Comparison of ENCODE assay signal across 16 cellular contexts in genomic region chr12:3220382-3221321, GRCh38.
"Had no signal": no experiment of that assay in that cellular context is flagged by ENCODE, and none has a peak within 500 bp of the region (broad histone marks: within the 10 kb centered on the region; RNA-seq: fewer than 3 reads in every experiment).

No MANE protein-coding gene starts in this region.

- H3K4me3 ChIP-seq: adrenal gland, esophagus muscularis mucosa, spleen had no signal

- H3K9me3 Mint-ChIP-seq: activated naive CD4-positive, alpha-beta T cell treated with anti-CD3 and anti-CD28 coated beads, Interleukin-2, amount 10 ng/mL, durations not matched to agents 7 days and 5 days; activated T-helper 2 cell treated with anti-CD3 and anti-CD28 coated beads, Interferon-gamma antibody, Interleukin-2, Interleukin-4, amounts not matched to agents 10 μg/mL and 5 μg/mL and 100 μg/mL, durations not matched to agents 14 hours and 24 hours and 36 hours; naive B cell; stimulated activated memory B cell treated with anti-CD40 and anti-IgM and Interleukin-4, amounts not matched to agents 10 μg/mL and 1 μg/mL and 100 μg/mL, for 72 hours had no signal

- H3K4me1 Mint-ChIP-seq: activated naive CD4-positive, alpha-beta T cell treated with anti-CD3 and anti-CD28 coated beads, Interleukin-2, amount 10 ng/mL, durations not matched to agents 7 days and 5 days had no signal

- H3K27me3 Mint-ChIP-seq: brain had no signal

- H3K36me3 ChIP-seq: adrenal gland, spleen had no signal

- H3K36me3 Mint-ChIP-seq: activated naive CD4-positive, alpha-beta T cell treated with anti-CD3 and anti-CD28 coated beads, Interleukin-2, amount 10 ng/mL, durations not matched to agents 7 days and 5 days; brain; naive B cell; stimulated activated memory B cell treated with anti-CD40 and anti-IgM and Interleukin-4, amounts not matched to agents 10 μg/mL and 1 μg/mL and 100 μg/mL, for 72 hours had no signal

- H3K4me3 Mint-ChIP-seq: activated CD8-positive, alpha-beta T cell treated with anti-CD3 and anti-CD28 coated beads, Interleukin-2, amount 10 ng/mL, durations not matched to agents 7 days and 5 days; activated naive CD4-positive, alpha-beta T cell treated with anti-CD3 and anti-CD28 coated beads, Interleukin-2, amount 10 ng/mL, durations not matched to agents 7 days and 5 days; brain; stimulated activated memory B cell treated with anti-CD40 and anti-IgM and Interleukin-4, amounts not matched to agents 10 μg/mL and 1 μg/mL and 100 μg/mL, for 72 hours had no signal

- H3K9me3 ChIP-seq: adrenal gland, esophagus muscularis mucosa, spleen had no signal

- H3K27me3 ChIP-seq: adrenal gland, esophagus muscularis mucosa, spleen had no signal

- DNase-seq: activated CD4-positive, alpha-beta T cell treated with anti-CD3 and anti-CD28 coated beads for 4 hours; activated CD8-positive, alpha-beta T cell treated with anti-CD3 and anti-CD28 coated beads, Interleukin-2, amount 10 ng/mL, durations not matched to agents 7 days and 5 days; activated naive CD4-positive, alpha-beta T cell treated with anti-CD3 and anti-CD28 coated beads, Interleukin-2, amount 10 ng/mL, durations not matched to agents 7 days and 5 days; activated T-cell treated with anti-CD3 and anti-CD28 coated beads for 4 hours; adrenal gland; cerebellar nuclear complex; dermis blood vessel endothelial cell; midbrain; naive B cell; spleen; stimulated activated CD4-positive, alpha-beta T cell treated with anti-CD3 and anti-CD28 coated beads, Interleukin-1b, Interleukin-23, amount 100 ng/mL, for 48 hours; T-helper 9 cell had no signal

- H3K27ac ChIP-seq: adrenal gland, esophagus muscularis mucosa had no signal

- H3K27ac Mint-ChIP-seq: activated CD8-positive, alpha-beta T cell treated with anti-CD3 and anti-CD28 coated beads, Interleukin-2, amount 10 ng/mL, durations not matched to agents 7 days and 5 days; activated naive CD4-positive, alpha-beta T cell treated with anti-CD3 and anti-CD28 coated beads, Interleukin-2, amount 10 ng/mL, durations not matched to agents 7 days and 5 days; activated T-helper 2 cell treated with anti-CD3 and anti-CD28 coated beads, Interferon-gamma antibody, Interleukin-2, Interleukin-4, amounts not matched to agents 10 μg/mL and 5 μg/mL and 100 μg/mL, durations not matched to agents 14 hours and 24 hours and 36 hours; stimulated activated memory B cell treated with anti-CD40 and anti-IgM and Interleukin-4, amounts not matched to agents 10 μg/mL and 1 μg/mL and 100 μg/mL, for 72 hours had no signal
